Comparison of ENCODE assay signal across 10 cellular contexts in the genomic region with DNA sequence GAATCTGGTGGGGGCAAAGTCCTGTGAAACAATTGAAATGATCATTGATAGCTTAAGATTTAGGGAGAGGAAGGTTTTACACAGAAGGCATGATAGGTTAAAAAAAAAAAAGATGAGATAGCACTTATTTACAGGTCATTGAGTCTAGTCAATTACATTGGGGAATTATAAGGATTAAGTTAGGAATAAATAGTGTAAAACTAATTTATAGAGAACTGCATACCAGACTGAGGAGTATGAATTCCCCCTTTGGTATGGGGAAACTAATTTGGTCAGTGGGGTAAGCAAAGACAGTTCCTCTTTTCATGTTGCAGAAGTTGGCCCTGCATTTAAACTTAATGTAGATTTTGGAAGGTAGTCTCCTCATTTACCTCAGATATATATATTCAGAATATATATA. TPM values are rescaled to one million over a fixed set of nuclear protein-coding genes. Genes with fewer than 3 reads are reported as not detected.
DNase-seq lines count a peak whose midpoint lies in the region; ATAC-seq and TF ChIP-seq lines count a peak whose summit lies in the region.
"Had no signal": no experiment of that assay in that cellular context is flagged by ENCODE, and none has a peak within 500 bp of the region (broad histone marks: within the 10 kb centered on the region; RNA-seq: fewer than 3 reads in every experiment).

No MANE protein-coding gene starts in this region.

- H3K9me3 ChIP-seq in stomach = no peaks in the 10 kb centered on the region
- H3K9me3 ChIP-seq: uterus had no signal

- no peaks in the 10 kb centered on the region for H3K27me3 Mint-ChIP-seq in activated T-cell treated with anti-CD3 and anti-CD28 coated beads, Interleukin-2, amount 50 U/mL, for 72 hours (ENCODE audit: low read depth)
- H3K27me3 Mint-ChIP-seq in stimulated activated memory B cell treated with anti-CD40 and anti-IgM and Interleukin-4, amounts not matched to agents 10 μg/mL and 1 μg/mL and 100 μg/mL, for 72 hours = no peaks in the 10 kb centered on the region

- no peak for ATAC-seq in activated T-cell treated with anti-CD3 and anti-CD28 coated beads, Interleukin-2, amount 50 U/mL, for 72 hours (replicated peaks in 1 of 2)
- ATAC-seq in HG02840 (IDR thresholded peaks at IDR 0.05; ENCODE audit: low FRiP score, unreplicated experiment) = peak; percentile 49
- ATAC-seq in stimulated activated memory B cell treated with anti-CD40 and anti-IgM and Interleukin-4, amounts not matched to agents 10 μg/mL and 1 μg/mL and 100 μg/mL, for 72 hours = peak; percentile 91
- no peak for ATAC-seq in esophagus mucosa
- ATAC-seq in HG03280 (IDR thresholded peaks at IDR 0.05; ENCODE audit: unreplicated experiment) = no peak

- peaks cover 0 to 71% (median 38%) of the 10 kb centered on the region in 4 donors for H3K4me1 ChIP-seq in stomach
- H3K4me1 ChIP-seq: uterus had no signal

- no peaks in the 10 kb centered on the region for H3K9me3 Mint-ChIP-seq in activated T-cell treated with anti-CD3 and anti-CD28 coated beads, Interleukin-2, amount 50 U/mL, for 72 hours
- H3K9me3 Mint-ChIP-seq in stimulated activated memory B cell treated with anti-CD40 and anti-IgM and Interleukin-4, amounts not matched to agents 10 μg/mL and 1 μg/mL and 100 μg/mL, for 72 hours = no peaks in the 10 kb centered on the region

- H3K36me3 ChIP-seq in stomach = peaks cover 0 to 12% (median 9%) of the 10 kb centered on the region in 4 donors
- H3K36me3 ChIP-seq: uterus had no signal

- no peak for TF ChIP-seq EP300 in stomach (IDR thresholded peaks at IDR 0.05)

- no peak overlapping the region for H3K27ac ChIP-seq in stomach
- H3K27ac ChIP-seq: uterus had no signal

- peaks cover 69% of the 10 kb centered on the region for H3K4me1 Mint-ChIP-seq in activated T-cell treated with anti-CD3 and anti-CD28 coated beads, Interleukin-2, amount 50 U/mL, for 72 hours (ENCODE audit: low read depth)
- H3K4me1 Mint-ChIP-seq in stimulated activated memory B cell treated with anti-CD40 and anti-IgM and Interleukin-4, amounts not matched to agents 10 μg/mL and 1 μg/mL and 100 μg/mL, for 72 hours = peaks cover 45% of the 10 kb centered on the region

- peak overlapping the region; percentile 98 for H3K27ac Mint-ChIP-seq in activated T-cell treated with anti-CD3 and anti-CD28 coated beads, Interleukin-2, amount 50 U/mL, for 72 hours
- peak overlapping the region; percentile 62 for H3K27ac Mint-ChIP-seq in stimulated activated memory B cell treated with anti-CD40 and anti-IgM and Interleukin-4, amounts not matched to agents 10 μg/mL and 1 μg/mL and 100 μg/mL, for 72 hours

- peaks cover 6 to 14% of the 10 kb centered on the region in 2 donors for H3K36me3 Mint-ChIP-seq in activated T-cell treated with anti-CD3 and anti-CD28 coated beads, Interleukin-2, amount 50 U/mL, for 72 hours (ENCODE audit: insufficient read depth in 2 of 2)
- H3K36me3 Mint-ChIP-seq in stimulated activated memory B cell treated with anti-CD40 and anti-IgM and Interleukin-4, amounts not matched to agents 10 μg/mL and 1 μg/mL and 100 μg/mL, for 72 hours = peaks cover 15% of the 10 kb centered on the region

- no peak for DNase-seq in activated T-cell treated with anti-CD3 and anti-CD28 coated beads, Interleukin-2, amount 50 U/mL, for 72 hours
- DNase-seq in activated T-cell treated with anti-CD3 and anti-CD28 coated beads, Interleukin-2, amount 50 U/mL, for 1 hour = no peak
- peak; percentile 17 for DNase-seq in SIG-M5 (lab: John Stamatoyannopoulos, UW)
- DNase-seq in stomach = no peak
- DNase-seq: glutamatergic neuron, uterus had no signal

- TF ChIP-seq POLR2A in stomach (IDR thresholded peaks at IDR 0.05) = no peak

- H3K4me3 Mint-ChIP-seq in activated T-cell treated with anti-CD3 and anti-CD28 coated beads, Interleukin-2, amount 50 U/mL, for 72 hours = peak overlapping the region in 1 of 2 donors; percentile 77
- H3K4me3 Mint-ChIP-seq in stimulated activated memory B cell treated with anti-CD40 and anti-IgM and Interleukin-4, amounts not matched to agents 10 μg/mL and 1 μg/mL and 100 μg/mL, for 72 hours = peak overlapping the region; percentile 7

- TF ChIP-seq CTCF in stomach (IDR thresholded peaks at IDR 0.05) = no peak

- intact Hi-C loops in stomach (cut with DNase I; ENCODE audit: low total_unique reads) = no loop called here

- no peaks in the 10 kb centered on the region for H3K27me3 ChIP-seq in stomach
- H3K27me3 ChIP-seq: uterus had no signal

- no peak overlapping the region for H3K4me3 ChIP-seq in stomach
- H3K4me3 ChIP-seq: uterus had no signal

RNA-seq across cellular contexts. Expression of a gene that starts 10.7 kb away (rescaled TPM):
- total RNA-seq in activated T-cell treated with anti-CD3 and anti-CD28 coated beads, Interleukin-2, amount 50 U/mL, for 72 hours = 100 to 1,000 TPM; 269 to 288 TPM
- 100 to 1,000 TPM; 106 to 353 (median 140) TPM for total RNA-seq in stomach
- 10 to 100 TPM in 2 of 3 donors, 1 to 10 TPM in 1; 9.6 to 13.2 (median 10.8) TPM for polyA plus RNA-seq in stomach
- 25.9 TPM for total RNA-seq in esophagus mucosa

Comparison
In these comparisons a context has a peak if more than half of its experiments do, and no peak if none do; other contexts are left out.
1. ATAC-seq: peak in HG02840 (single experiment) and stimulated activated memory B cell treated with anti-CD40 and anti-IgM and Interleukin-4, amounts not matched to agents 10 μg/mL and 1 μg/mL and 100 μg/mL, for 72 hours (single experiment); none in activated T-cell treated with anti-CD3 and anti-CD28 coated beads, Interleukin-2, amount 50 U/mL, for 72 hours (0 of 2), esophagus mucosa (single experiment) and HG03280 (single experiment).